Comparison of ENCODE assay signal across 16 cellular contexts in genomic region chr1:14017531-14017961, GRCh38.
DNase-seq lines count a peak whose midpoint lies in the region; TF ChIP-seq lines count a peak whose summit lies in the region.
"Had no signal": no experiment of that assay in that cellular context is flagged by ENCODE, and none has a peak within 500 bp of the region (broad histone marks: within the 10 kb centered on the region; RNA-seq: fewer than 3 reads in every experiment).

No MANE protein-coding gene starts in this region.

- H3K9me3 ChIP-seq in neural progenitor cell (ENCODE audit: low read depth) (no peaks in the 10 kb centered on the region), GM23248 (ENCODE audit: low read depth) (no peaks in the 10 kb centered on the region), SK-N-SH (no peaks in the 10 kb centered on the region)
- H3K9me3 ChIP-seq: esophagus squamous epithelium had no signal

- WGBS in GM23248 (ENCODE audit: low coverage in 1 of 2, low lambda C conversion rate in 2 of 2, missing lambda C conversion rate in 2 of 2), 2 experiments, result 40 to 43% methylated on average over 7 of the region's 7 CpGs
- 17% methylated on average over 7 of the region's 7 CpGs for WGBS in SK-N-SH (ENCODE audit: low lambda C conversion rate)

- no peak overlapping the region for H3K27ac Mint-ChIP-seq in neural progenitor cell
- H3K27ac Mint-ChIP-seq: IgD-negative memory B cell, memory B cell had no signal

- H3K4me1 ChIP-seq in neural progenitor cell (peaks cover 9% of the 10 kb centered on the region), GM23248 (ENCODE audit: insufficient read depth) (no peaks in the 10 kb centered on the region), SK-N-SH (ENCODE audit: control insufficient read depth in 1 of 2, insufficient read depth in 2 of 2, low read depth in 1 of 2, low read length in 1 of 2) (no peaks in the 10 kb centered on the region)

- peaks cover 30% of the 10 kb centered on the region for H3K4me1 Mint-ChIP-seq in neural progenitor cell
- H3K4me1 Mint-ChIP-seq: IgD-negative memory B cell, memory B cell had no signal

- POLR2A ChIA-PET in SK-N-SH (lab: Yijun Ruan, JAX), result no interaction called here

- no peak overlapping the region for H2AFZ ChIP-seq in neural progenitor cell (replicated peaks)
- H2AFZ ChIP-seq in GM23248, result no peak overlapping the region
- no peak overlapping the region for H2AFZ ChIP-seq in SK-N-SH (ENCODE audit: low read depth)

- peaks cover 2% of the 10 kb centered on the region for H3K27me3 Mint-ChIP-seq in neural progenitor cell (ENCODE audit: insufficient read depth, low read depth)

- H3K79me2 ChIP-seq in neural progenitor cell (ENCODE audit: low read depth), result no peaks in the 10 kb centered on the region
- H3K79me2 ChIP-seq in GM23248 (ENCODE audit: insufficient read depth), result no peaks in the 10 kb centered on the region
- no peaks in the 10 kb centered on the region for H3K79me2 ChIP-seq in SK-N-SH (ENCODE audit: insufficient read depth)

- no peaks in the 10 kb centered on the region for H3K27me3 ChIP-seq in neural progenitor cell
- no peaks in the 10 kb centered on the region for H3K27me3 ChIP-seq in GM23248 (replicated peaks; ENCODE audit: insufficient read depth)
- H3K27me3 ChIP-seq in SK-N-SH (ENCODE audit: insufficient read depth), result no peaks in the 10 kb centered on the region

- in situ Hi-C loops in GM23248 (cut with MboI), result no loop called here

- TF ChIP-seq EP300 in SK-N-SH (IDR thresholded peaks at IDR 0.05; ENCODE audit: borderline replicate concordance in 1 of 2, low read depth in 1 of 2, low read length in 1 of 2), result no peak

- TF ChIP-seq RAD21 in SK-N-SH (IDR thresholded peaks at IDR 0.05; ENCODE audit: low read length), result no peak

- H3K4me2 ChIP-seq in neural progenitor cell (no peak overlapping the region), GM23248 (ENCODE audit: unreplicated experiment) (no peak overlapping the region), SK-N-SH (no peak overlapping the region)

- TF ChIP-seq CTCF in fibroblast of mammary gland (conservative IDR thresholded peaks at IDR 0.05; ENCODE audit: control insufficient read depth, insufficient read depth, low read depth, low read length), result no peak
- TF ChIP-seq CTCF in neural progenitor cell (IDR thresholded peaks at IDR 0.05), result no peak
- no peak for TF ChIP-seq CTCF in SK-N-SH (IDR thresholded peaks at IDR 0.05)

- H3K9me2 ChIP-seq in GM23248 (ENCODE audit: insufficient read depth) (no peaks in the 10 kb centered on the region), SK-N-SH (no peaks in the 10 kb centered on the region)

- CTCF ChIA-PET in SK-N-SH (lab: Yijun Ruan, JAX), result interaction anchor here (0.8 to 1.4 kb wide), 3 partner anchors 9 to 477 kb away, joined by 3 to 4 read pairs (median 3); no protein-coding TSS in a partner anchor

- H4K20me1 ChIP-seq in neural progenitor cell (ENCODE audit: low read depth) (no peaks in the 10 kb centered on the region), GM23248 (ENCODE audit: insufficient read depth) (no peaks in the 10 kb centered on the region), SK-N-SH (ENCODE audit: insufficient read depth) (no peaks in the 10 kb centered on the region)

- no peak overlapping the region for H3K9ac ChIP-seq in neural progenitor cell
- no peak overlapping the region for H3K9ac ChIP-seq in GM23248
- no peak overlapping the region for H3K9ac ChIP-seq in SK-N-SH

- H3K36me3 Mint-ChIP-seq in neural progenitor cell, result peaks cover 3% of the 10 kb centered on the region
- H3K36me3 Mint-ChIP-seq: IgD-negative memory B cell, memory B cell had no signal

- H3K4me3 Mint-ChIP-seq in neural progenitor cell, result no peak overlapping the region
- H3K4me3 Mint-ChIP-seq: IgD-negative memory B cell, memory B cell had no signal

- H3K36me3 ChIP-seq in neural progenitor cell, result no peaks in the 10 kb centered on the region
- no peaks in the 10 kb centered on the region for H3K36me3 ChIP-seq in GM23248 (ENCODE audit: low read depth)
- H3K36me3 ChIP-seq in SK-N-SH (replicated peaks in 1 of 2; ENCODE audit: control insufficient read depth in 1 of 2, insufficient read depth in 2 of 2, low read length in 1 of 2), result no peaks in the 10 kb centered on the region
- H3K36me3 ChIP-seq: esophagus squamous epithelium had no signal

- H3K9me3 Mint-ChIP-seq in neural progenitor cell, result peaks cover 8% of the 10 kb centered on the region
- H3K9me3 Mint-ChIP-seq: IgD-negative memory B cell, memory B cell had no signal

- H3K27ac ChIP-seq in neural progenitor cell, result no peak overlapping the region
- H3K27ac ChIP-seq in GM23248, result no peak overlapping the region
- no peak overlapping the region for H3K27ac ChIP-seq in SK-N-SH (ENCODE audit: low read depth in 2 of 2, low read length in 1 of 2)
- H3K27ac ChIP-seq: coronary artery, esophagus squamous epithelium had no signal

- H3K4me3 ChIP-seq in fibroblast of mammary gland (ENCODE audit: control insufficient read depth, low read depth, low read length), result no peak overlapping the region
- H3K4me3 ChIP-seq in neural progenitor cell, result no peak overlapping the region
- H3K4me3 ChIP-seq in GM23248, result no peak overlapping the region
- H3K4me3 ChIP-seq in SK-N-SH (ENCODE audit: low read depth in 2 of 2, low read length in 1 of 2), result no peak overlapping the region
- H3K4me3 ChIP-seq: coronary artery, esophagus squamous epithelium had no signal

- no peaks in the 10 kb centered on the region for H3F3A ChIP-seq in neural progenitor cell (ENCODE audit: low read depth)
- no peaks in the 10 kb centered on the region for H3F3A ChIP-seq in GM23248 (ENCODE audit: insufficient read depth)
- H3F3A ChIP-seq in SK-N-SH (replicated peaks; ENCODE audit: insufficient read depth), result no peaks in the 10 kb centered on the region

- peak; percentile 75 for DNase-seq in COLO829 (ENCODE audit: low spot score)
- peak; percentile 27 for DNase-seq in NCI-H748 treated with DMSO at 0.1 percent for 48 hours (lab: John Stamatoyannopoulos, UW)
- DNase-seq in fibroblast of mammary gland (ENCODE audit: low read depth), result peak; percentile 8
- DNase-seq in neural progenitor cell (ENCODE audit: low spot score), result peak; percentile 44
- no peak for DNase-seq in GM23248
- DNase-seq in SW480 (ENCODE audit: low spot score), result no peak
- no peak for DNase-seq in SK-N-SH
- DNase-seq in NCI-H226, result no peak
- DNase-seq: activated CD4-positive, alpha-beta T cell treated with anti-CD3 and anti-CD28 coated beads, Interleukin-2, amount 50 U/mL, for 1 hour; activated T-cell treated with anti-CD3 and anti-CD28 coated beads, Interleukin-2, amount 50 U/mL, for 48 hours; esophagus squamous epithelium; NCI-H1694; Right ventricle myocardium superior had no signal

TF ChIP-seq in SK-N-SH, 30 proteins besides CTCF, POLR2A, EP300 and RAD21 (continues in another document):
- TF ChIP-seq JUND (IDR thresholded peaks at IDR 0.05), result no peak
- no peak for TF ChIP-seq REST (IDR thresholded peaks at IDR 0.05; ENCODE audit: low read depth, low read length)
- TF ChIP-seq TAF1 (IDR thresholded peaks at IDR 0.05; ENCODE audit: borderline replicate concordance, low read depth, low read length), result no peak
- no peak for TF ChIP-seq FOXM1 (IDR thresholded peaks at IDR 0.05; ENCODE audit: low read depth)
- no peak for TF ChIP-seq GABPA (IDR thresholded peaks at IDR 0.05; ENCODE audit: low read depth)
- TF ChIP-seq FOSL2 (IDR thresholded peaks at IDR 0.05; ENCODE audit: borderline replicate concordance, low read depth), result no peak
- no peak for TF ChIP-seq USF2 (IDR thresholded peaks at IDR 0.05; ENCODE audit: borderline replicate concordance, low read depth, low read length)
- TF ChIP-seq GATA2 (CRISPR knock-in tag; IDR thresholded peaks at IDR 0.05), result no peak
- TF ChIP-seq MEF2A (IDR thresholded peaks at IDR 0.05; ENCODE audit: borderline replicate concordance, low read depth), result no peak
- TF ChIP-seq SMC3 (IDR thresholded peaks at IDR 0.05; ENCODE audit: low read depth, low read length), result no peak
- TF ChIP-seq MXI1 (IDR thresholded peaks at IDR 0.05; ENCODE audit: low read depth, low read length), result no peak
- TF ChIP-seq TEAD4 (IDR thresholded peaks at IDR 0.05; ENCODE audit: borderline replicate concordance, insufficient read depth), result no peak
- TF ChIP-seq YY1 (IDR thresholded peaks at IDR 0.05; ENCODE audit: low read depth), result no peak
- no peak for TF ChIP-seq EZH2phosphoT487 (IDR thresholded peaks at IDR 0.05; ENCODE audit: borderline replicate concordance, low read depth)
- no peak for TF ChIP-seq SIN3A (IDR thresholded peaks at IDR 0.05; ENCODE audit: borderline replicate concordance, low read depth, low read length)
- no peak for TF ChIP-seq TCF12 (IDR thresholded peaks at IDR 0.05)

Comparison
In these comparisons a context has a peak if more than half of its experiments do, and no peak if none do; other contexts are left out.
1. DNase-seq: peak in COLO829 (single experiment), NCI-H748 treated with DMSO at 0.1 percent for 48 hours (single experiment), fibroblast of mammary gland (single experiment) and neural progenitor cell (single experiment); none in GM23248 (single experiment), SW480 (single experiment), SK-N-SH (single experiment) and NCI-H226 (single experiment).